Comparison of ENCODE assay signal across 1 cellular context in the genomic region with DNA sequence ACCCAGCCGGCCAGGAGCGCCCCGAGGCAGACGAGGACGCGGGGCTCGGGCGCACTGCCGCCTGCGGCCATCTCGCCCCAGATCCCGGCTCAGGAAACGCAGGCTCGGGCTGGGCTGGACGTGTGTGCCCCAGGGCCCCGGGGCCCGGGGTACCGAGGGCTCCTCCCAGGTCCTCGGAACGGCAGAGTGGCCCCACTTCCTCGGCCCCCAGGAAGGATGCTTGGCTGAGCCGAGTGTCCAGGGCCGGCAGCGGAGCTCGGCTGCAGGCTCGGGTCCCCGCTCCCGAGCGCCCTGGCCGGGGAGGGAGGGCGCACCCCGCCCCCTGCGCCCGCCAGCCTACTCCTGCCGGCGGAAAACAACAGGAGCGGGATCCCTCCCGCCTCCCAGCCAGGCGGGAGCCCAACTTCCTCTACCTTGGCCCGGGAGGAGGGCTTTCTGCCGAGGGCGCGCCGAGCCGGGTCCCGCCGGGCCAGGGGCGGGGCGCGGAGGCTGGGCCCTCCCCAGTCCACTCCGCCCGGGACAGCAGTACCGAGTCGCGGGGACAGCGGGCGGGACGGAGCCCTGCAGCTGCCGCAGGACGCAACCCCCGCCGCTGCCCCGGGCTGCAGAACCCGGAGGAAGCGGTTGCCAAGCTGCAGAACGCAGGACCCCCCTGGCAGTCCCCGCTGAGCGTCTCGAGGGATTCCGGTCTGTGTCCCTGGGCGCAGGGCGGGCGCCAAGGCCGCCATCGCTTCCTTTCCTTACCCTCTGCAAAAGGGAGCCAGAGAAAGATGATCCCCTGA.
TF ChIP-seq lines count a peak whose summit lies in the region.

A gene with protein sequence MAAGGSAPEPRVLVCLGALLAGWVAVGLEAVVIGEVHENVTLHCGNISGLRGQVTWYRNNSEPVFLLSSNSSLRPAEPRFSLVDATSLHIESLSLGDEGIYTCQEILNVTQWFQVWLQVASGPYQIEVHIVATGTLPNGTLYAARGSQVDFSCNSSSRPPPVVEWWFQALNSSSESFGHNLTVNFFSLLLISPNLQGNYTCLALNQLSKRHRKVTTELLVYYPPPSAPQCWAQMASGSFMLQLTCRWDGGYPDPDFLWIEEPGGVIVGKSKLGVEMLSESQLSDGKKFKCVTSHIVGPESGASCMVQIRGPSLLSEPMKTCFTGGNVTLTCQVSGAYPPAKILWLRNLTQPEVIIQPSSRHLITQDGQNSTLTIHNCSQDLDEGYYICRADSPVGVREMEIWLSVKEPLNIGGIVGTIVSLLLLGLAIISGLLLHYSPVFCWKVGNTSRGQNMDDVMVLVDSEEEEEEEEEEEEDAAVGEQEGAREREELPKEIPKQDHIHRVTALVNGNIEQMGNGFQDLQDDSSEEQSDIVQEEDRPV (minus strand): TSS at position 411 of the 782 bp plus-strand sequence. CDS start 340 bp downstream, at position 71.

TF ChIP-seq in SK-N-SH, 30 proteins besides CTCF, POLR2A, EP300 and RAD21 (continued from another document):
- TF ChIP-seq, protein P1, sequence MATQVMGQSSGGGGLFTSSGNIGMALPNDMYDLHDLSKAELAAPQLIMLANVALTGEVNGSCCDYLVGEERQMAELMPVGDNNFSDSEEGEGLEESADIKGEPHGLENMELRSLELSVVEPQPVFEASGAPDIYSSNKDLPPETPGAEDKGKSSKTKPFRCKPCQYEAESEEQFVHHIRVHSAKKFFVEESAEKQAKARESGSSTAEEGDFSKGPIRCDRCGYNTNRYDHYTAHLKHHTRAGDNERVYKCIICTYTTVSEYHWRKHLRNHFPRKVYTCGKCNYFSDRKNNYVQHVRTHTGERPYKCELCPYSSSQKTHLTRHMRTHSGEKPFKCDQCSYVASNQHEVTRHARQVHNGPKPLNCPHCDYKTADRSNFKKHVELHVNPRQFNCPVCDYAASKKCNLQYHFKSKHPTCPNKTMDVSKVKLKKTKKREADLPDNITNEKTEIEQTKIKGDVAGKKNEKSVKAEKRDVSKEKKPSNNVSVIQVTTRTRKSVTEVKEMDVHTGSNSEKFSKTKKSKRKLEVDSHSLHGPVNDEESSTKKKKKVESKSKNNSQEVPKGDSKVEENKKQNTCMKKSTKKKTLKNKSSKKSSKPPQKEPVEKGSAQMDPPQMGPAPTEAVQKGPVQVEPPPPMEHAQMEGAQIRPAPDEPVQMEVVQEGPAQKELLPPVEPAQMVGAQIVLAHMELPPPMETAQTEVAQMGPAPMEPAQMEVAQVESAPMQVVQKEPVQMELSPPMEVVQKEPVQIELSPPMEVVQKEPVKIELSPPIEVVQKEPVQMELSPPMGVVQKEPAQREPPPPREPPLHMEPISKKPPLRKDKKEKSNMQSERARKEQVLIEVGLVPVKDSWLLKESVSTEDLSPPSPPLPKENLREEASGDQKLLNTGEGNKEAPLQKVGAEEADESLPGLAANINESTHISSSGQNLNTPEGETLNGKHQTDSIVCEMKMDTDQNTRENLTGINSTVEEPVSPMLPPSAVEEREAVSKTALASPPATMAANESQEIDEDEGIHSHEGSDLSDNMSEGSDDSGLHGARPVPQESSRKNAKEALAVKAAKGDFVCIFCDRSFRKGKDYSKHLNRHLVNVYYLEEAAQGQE (IDR thresholded peaks at IDR 0.05; ENCODE audit: low read depth, low read length), result peak; percentile 17; the same call in 1 of the 2 replicates
- TF ChIP-seq FOXM1 (IDR thresholded peaks at IDR 0.05; ENCODE audit: low read depth) (peak; percentile 56; the same call in 1 of the 2 replicates), TAF1 (IDR thresholded peaks at IDR 0.05; ENCODE audit: borderline replicate concordance, low read depth, low read length) (peak; percentile 58)
- TF ChIP-seq, protein P2, sequence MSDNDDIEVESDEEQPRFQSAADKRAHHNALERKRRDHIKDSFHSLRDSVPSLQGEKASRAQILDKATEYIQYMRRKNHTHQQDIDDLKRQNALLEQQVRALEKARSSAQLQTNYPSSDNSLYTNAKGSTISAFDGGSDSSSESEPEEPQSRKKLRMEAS (IDR thresholded peaks at IDR 0.05; ENCODE audit: low read depth), result no peak; the same call in 1 of the 2 replicates
